8 cellular contexts compared by ENCODE assay signal in genomic region chr17:75693500-75694481, GRCh38. TPM values are rescaled to one million over a fixed set of nuclear protein-coding genes. Genes with fewer than 3 reads are reported as not detected.
A peak's percentile ranks its signal among the peaks of the same experiment; 100 is the strongest.
DNase-seq lines count a peak whose midpoint lies in the region; ATAC-seq and TF ChIP-seq lines count a peak whose summit lies in the region.

No MANE protein-coding gene starts in this region.

- H3K4me1 Mint-ChIP-seq in progenitor cell of endocrine pancreas (ENCODE audit: low read depth): peaks cover 10% of the 10 kb centered on the region

- DNase-seq in GM04503 (ENCODE audit: low read depth): peak; percentile 97
- DNase-seq in T1000 (lab: John Stamatoyannopoulos, UW): peak; percentile 95
- DNase-seq in Right ventricle myocardium superior: peak; percentile 88
- peak; percentile 82 for DNase-seq in renal cortical epithelial cell (ENCODE audit: low read depth)
- DNase-seq in GM19240 (ENCODE audit: insufficient read length, low spot score): no peak
- no peak for DNase-seq in progenitor cell of endocrine pancreas (ENCODE audit: low spot score, unreplicated experiment)

- H3K36me3 Mint-ChIP-seq in progenitor cell of endocrine pancreas (ENCODE audit: insufficient read depth): peaks cover 9% of the 10 kb centered on the region

- no peaks in the 10 kb centered on the region for H3K9me3 Mint-ChIP-seq in progenitor cell of endocrine pancreas (ENCODE audit: low read depth)

- intact Hi-C loops in Right ventricle myocardium superior (cut with DNase I): no loop called here

- no peak for TF ChIP-seq CTCF in progenitor cell of endocrine pancreas (IDR thresholded peaks at IDR 0.05; ENCODE audit: unreplicated experiment)

- no peak overlapping the region for H3K4me3 Mint-ChIP-seq in progenitor cell of endocrine pancreas (ENCODE audit: low read depth)

- no peaks in the 10 kb centered on the region for H3K27me3 Mint-ChIP-seq in progenitor cell of endocrine pancreas

- no peak overlapping the region for H3K27ac Mint-ChIP-seq in progenitor cell of endocrine pancreas

- ATAC-seq in Right ventricle myocardium superior (ENCODE audit: poor library complexity) (peak; percentile 83), HG03135 (IDR thresholded peaks at IDR 0.05; ENCODE audit: unreplicated experiment) (no peak), HG02759 (IDR thresholded peaks at IDR 0.05; ENCODE audit: unreplicated experiment) (no peak)

RNA-seq across cellular contexts. Expression of gene SAP30BP, which starts 26.7 kb away (rescaled TPM):
- total RNA-seq in Right ventricle myocardium superior (40.0 TPM), renal cortical epithelial cell (55.6 and 104 TPM in 2 replicates), progenitor cell of endocrine pancreas (102 and 103 TPM in 2 replicates)

RNA-seq across cellular contexts. Expression of gene RECQL5, which starts 26.8 kb away (rescaled TPM):
- total RNA-seq in Right ventricle myocardium superior (14.1 TPM), renal cortical epithelial cell (11.1 and 21.3 TPM in 2 replicates), progenitor cell of endocrine pancreas (66.8 and 67.7 TPM in 2 replicates)

RNA-seq across cellular contexts. Expression of gene ITGB4, which starts 27.5 kb away (rescaled TPM):
- total RNA-seq in Right ventricle myocardium superior (9.4 TPM), renal cortical epithelial cell (76.9 and 82.5 TPM in 2 replicates), progenitor cell of endocrine pancreas (9.7 and 14.8 TPM in 2 replicates)

Comparison
In these comparisons a context has a peak if more than half of its experiments do, and no peak if none do; other contexts are left out.
1. DNase-seq: peak in GM04503 (single experiment), T1000 (single experiment), Right ventricle myocardium superior (single experiment) and renal cortical epithelial cell (single experiment); none in GM19240 (single experiment) and progenitor cell of endocrine pancreas (single experiment).